In the genomic region with DNA sequence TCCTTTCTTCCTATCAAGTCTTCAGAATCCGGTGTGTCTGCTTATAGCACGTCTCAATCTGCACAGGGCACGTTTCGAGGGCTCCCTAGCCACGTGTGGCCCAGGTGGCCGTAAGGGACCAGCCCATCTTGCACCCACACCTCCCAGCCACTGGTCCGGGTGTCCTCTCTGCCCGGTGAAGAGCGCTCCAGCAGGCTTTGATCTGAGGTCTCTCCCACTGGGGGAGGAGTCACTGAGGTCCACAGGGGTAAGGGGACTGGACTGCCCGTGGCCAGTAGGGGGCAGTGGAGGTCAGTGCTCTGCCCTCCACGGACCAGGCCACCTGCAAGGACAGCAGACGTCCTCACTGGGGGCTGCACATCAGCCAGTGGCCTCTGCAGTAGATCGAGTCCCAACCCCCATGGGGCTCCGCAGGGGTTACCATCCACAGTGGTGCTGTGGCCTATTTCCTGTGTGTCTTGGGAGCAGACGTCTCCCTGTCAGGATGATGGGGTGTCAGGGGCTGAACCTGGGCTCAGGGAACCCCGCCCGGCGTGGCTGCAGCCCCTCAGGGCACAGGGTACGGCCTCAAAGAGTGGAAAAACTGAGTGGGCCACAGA, we compare ENCODE assay signal across 1 cellular context.
TF ChIP-seq lines count a peak whose summit lies in the region.

No MANE protein-coding gene starts in this region.

TF ChIP-seq in HepG2, 621 proteins besides CTCF, POLR2A, EP300 and RAD21 (continued from another document and continues in another):
- TF ChIP-seq ZBED4 (CRISPR knock-in tag; IDR thresholded peaks at IDR 0.05; ENCODE audit: borderline replicate concordance): no peak
- no peak for TF ChIP-seq ZNF383 (CRISPR knock-in tag; IDR thresholded peaks at IDR 0.05; ENCODE audit: borderline replicate concordance)
- TF ChIP-seq BCL6 (CRISPR knock-in tag; IDR thresholded peaks at IDR 0.05): 0 out of 2 replicates have a peak, but pooled peaks have one; percentile 39
- no peak for TF ChIP-seq KLF6 (CRISPR knock-in tag; IDR thresholded peaks at IDR 0.05)
- TF ChIP-seq ELF3 (CRISPR knock-in tag; IDR thresholded peaks at IDR 0.05): no peak
- no peak for TF ChIP-seq ZNF839 (CRISPR knock-in tag; IDR thresholded peaks at IDR 0.05; ENCODE audit: borderline replicate concordance)
- no peak for TF ChIP-seq ZNF670 (CRISPR knock-in tag; IDR thresholded peaks at IDR 0.05; ENCODE audit: borderline replicate concordance)
- 0 out of 2 replicates have a peak, but pooled peaks have one; percentile 47 for TF ChIP-seq ZNF333 (CRISPR knock-in tag; IDR thresholded peaks at IDR 0.05; ENCODE audit: borderline replicate concordance)
- TF ChIP-seq SALL2 (CRISPR knock-in tag; IDR thresholded peaks at IDR 0.05): no peak; the same call in 1 of the 2 replicates
- TF ChIP-seq ZNF770 (CRISPR knock-in tag; IDR thresholded peaks at IDR 0.05): no peak
- TF ChIP-seq ZNF777 (CRISPR knock-in tag; IDR thresholded peaks at IDR 0.05): no peak
- TF ChIP-seq ZNF432 (CRISPR knock-in tag; IDR thresholded peaks at IDR 0.05; ENCODE audit: borderline replicate concordance): no peak
- TF ChIP-seq ZKSCAN5 (CRISPR knock-in tag; IDR thresholded peaks at IDR 0.05): no peak
- TF ChIP-seq HDAC1 (CRISPR knock-in tag; IDR thresholded peaks at IDR 0.05): 0 out of 2 replicates have a peak, but pooled peaks have one; percentile 20
- no peak for TF ChIP-seq ZHX2 (IDR thresholded peaks at IDR 0.05; ENCODE audit: low read depth)
- TF ChIP-seq ZHX2 (CRISPR knock-in tag; IDR thresholded peaks at IDR 0.05; ENCODE audit: borderline replicate concordance): no peak
- TF ChIP-seq ZNF317 (CRISPR knock-in tag; IDR thresholded peaks at IDR 0.05): no peak
- no peak for TF ChIP-seq SIN3B (IDR thresholded peaks at IDR 0.05; ENCODE audit: low read length)
- 0 out of 2 replicates have a peak, but pooled peaks have one; percentile 51 for TF ChIP-seq TMF1 (CRISPR knock-in tag; IDR thresholded peaks at IDR 0.05; ENCODE audit: low read depth)
- no peak for TF ChIP-seq ATM (IDR thresholded peaks at IDR 0.05; ENCODE audit: borderline replicate concordance)
- TF ChIP-seq CAMTA2 (CRISPR knock-in tag; IDR thresholded peaks at IDR 0.05; ENCODE audit: borderline replicate concordance): 0 out of 2 replicates have a peak, but pooled peaks have one; percentile 47
- TF ChIP-seq, protein P1, sequence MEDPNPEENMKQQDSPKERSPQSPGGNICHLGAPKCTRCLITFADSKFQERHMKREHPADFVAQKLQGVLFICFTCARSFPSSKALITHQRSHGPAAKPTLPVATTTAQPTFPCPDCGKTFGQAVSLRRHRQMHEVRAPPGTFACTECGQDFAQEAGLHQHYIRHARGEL (CRISPR knock-in tag; IDR thresholded peaks at IDR 0.05): no peak
- no peak for TF ChIP-seq POLR2G (IDR thresholded peaks at IDR 0.05; ENCODE audit: low read depth, low read length)
- TF ChIP-seq ADNP (CRISPR knock-in tag; IDR thresholded peaks at IDR 0.05): no peak
- TF ChIP-seq ZNF33A (CRISPR knock-in tag; IDR thresholded peaks at IDR 0.05; ENCODE audit: borderline replicate concordance): no peak
- TF ChIP-seq, protein P2, sequence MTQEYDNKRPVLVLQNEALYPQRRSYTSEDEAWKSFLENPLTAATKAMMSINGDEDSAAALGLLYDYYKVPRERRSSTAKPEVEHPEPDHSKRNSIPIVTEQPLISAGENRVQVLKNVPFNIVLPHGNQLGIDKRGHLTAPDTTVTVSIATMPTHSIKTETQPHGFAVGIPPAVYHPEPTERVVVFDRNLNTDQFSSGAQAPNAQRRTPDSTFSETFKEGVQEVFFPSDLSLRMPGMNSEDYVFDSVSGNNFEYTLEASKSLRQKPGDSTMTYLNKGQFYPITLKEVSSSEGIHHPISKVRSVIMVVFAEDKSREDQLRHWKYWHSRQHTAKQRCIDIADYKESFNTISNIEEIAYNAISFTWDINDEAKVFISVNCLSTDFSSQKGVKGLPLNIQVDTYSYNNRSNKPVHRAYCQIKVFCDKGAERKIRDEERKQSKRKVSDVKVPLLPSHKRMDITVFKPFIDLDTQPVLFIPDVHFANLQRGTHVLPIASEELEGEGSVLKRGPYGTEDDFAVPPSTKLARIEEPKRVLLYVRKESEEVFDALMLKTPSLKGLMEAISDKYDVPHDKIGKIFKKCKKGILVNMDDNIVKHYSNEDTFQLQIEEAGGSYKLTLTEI (CRISPR knock-in tag; conservative IDR thresholded peaks at IDR 0.05): no peak
- TF ChIP-seq NFYB (CRISPR knock-in tag; IDR thresholded peaks at IDR 0.05): no peak
- no peak for TF ChIP-seq AHR (CRISPR knock-in tag; IDR thresholded peaks at IDR 0.05)
- no peak for TF ChIP-seq FOXP4 (CRISPR knock-in tag; IDR thresholded peaks at IDR 0.05)
- TF ChIP-seq CHCHD3 (CRISPR knock-in tag; IDR thresholded peaks at IDR 0.05): no peak
- TF ChIP-seq ATF1 (CRISPR knock-in tag; IDR thresholded peaks at IDR 0.05): no peak
- TF ChIP-seq ZBTB39 (CRISPR knock-in tag; IDR thresholded peaks at IDR 0.05): 0 out of 2 replicates have a peak, but pooled peaks have one; percentile 24
- TF ChIP-seq BRCA1 (CRISPR knock-in tag; IDR thresholded peaks at IDR 0.05): no peak
- TF ChIP-seq AGO1 (IDR thresholded peaks at IDR 0.05; ENCODE audit: low read depth, low read length, poor library complexity, severe bottlenecking): peak; percentile 4
- TF ChIP-seq BCLAF1 (IDR thresholded peaks at IDR 0.05): no peak
- TF ChIP-seq SKI (IDR thresholded peaks at IDR 0.05; ENCODE audit: partially characterized antibody): no peak
